ENCODE assay signal across 8 cellular contexts in genomic region chr10:124418726-124419501, GRCh38. TPM values are rescaled to one million over a fixed set of nuclear protein-coding genes. Genes with fewer than 3 reads are reported as not detected.
DNase-seq lines count a peak whose midpoint lies in the region; ATAC-seq and TF ChIP-seq lines count a peak whose summit lies in the region.

Gene OAT, minus strand, starts transcription at chr10:124418923. Its CDS starts 6,752 bp downstream, at chr10:124412171.

- H3K9ac ChIP-seq in iPS-18a (ENCODE audit: low read length) (peak within 1 kb of the TSS; percentile 16), skeletal muscle satellite cell (ENCODE audit: low read depth, low read length) (peak within 1 kb of the TSS; percentile 90)

- H3K36me3 ChIP-seq in ACC112 (ENCODE audit: insufficient read depth, low read length) (no peaks in the 10 kb centered on the region), WERI-Rb-1 (no peaks in the 10 kb centered on the region), breast epithelium (no peaks in the 10 kb centered on the region), iPS-18a (ENCODE audit: control insufficient read depth, low read depth, low read length) (no peaks in the 10 kb centered on the region), skeletal muscle satellite cell (ENCODE audit: insufficient read depth, low read length) (peaks cover 8% of the 10 kb centered on the region)

- intact Hi-C loops in breast epithelium (cut with DNase I; ENCODE audit: low total_unique reads): no loop called here

- H2AFZ ChIP-seq in ACC112 (ENCODE audit: low read length, unreplicated experiment): peak within 1 kb of the TSS; percentile 70

- H3K4me1 ChIP-seq in ACC112 (ENCODE audit: control insufficient read depth, insufficient read depth, low read length, unreplicated experiment) (peaks cover 25% of the 10 kb centered on the region), breast epithelium (peaks cover 0 to 21% of the 10 kb centered on the region in 2 donors), iPS-18a (ENCODE audit: control insufficient read depth, low read depth, low read length) (peaks cover 7% of the 10 kb centered on the region), skeletal muscle satellite cell (ENCODE audit: control insufficient read depth, insufficient read depth, low read length) (peaks cover 30% of the 10 kb centered on the region)

- H3K4me3 ChIP-seq in ACC112 (ENCODE audit: low read depth, low read length) (peak within 1 kb of the TSS; percentile 85), WERI-Rb-1 (ENCODE audit: low read depth, low read length) (peak within 1 kb of the TSS; percentile 79), breast epithelium (peak within 1 kb of the TSS; percentile 85 to 96 (median 91)), iPS-18a (ENCODE audit: low read length) (peak within 1 kb of the TSS; percentile 75), skeletal muscle satellite cell (ENCODE audit: low read length) (peak within 1 kb of the TSS; percentile 85)

- ATAC-seq in GM18870 (IDR thresholded peaks at IDR 0.05; ENCODE audit: unreplicated experiment) (peak; percentile 89), HG03108 (IDR thresholded peaks at IDR 0.05; ENCODE audit: unreplicated experiment) (peak; percentile 98)

- no peaks in the 10 kb centered on the region for H3K9me3 ChIP-seq in WERI-Rb-1 (ENCODE audit: severe bottlenecking)
- no peaks in the 10 kb centered on the region for H3K9me3 ChIP-seq in breast epithelium
- H3K9me3 ChIP-seq in iPS-18a (ENCODE audit: control insufficient read depth, low read depth, low read length): no peaks in the 10 kb centered on the region
- no peaks in the 10 kb centered on the region for H3K9me3 ChIP-seq in skeletal muscle satellite cell (replicated peaks; ENCODE audit: low read length)

- peak within 1 kb of the TSS; percentile 91 for H3K4me2 ChIP-seq in skeletal muscle satellite cell (ENCODE audit: low read length)

- peak; percentile 75 for DNase-seq in NCI-H2196 treated with DMSO at 0.1 percent for 48 hours (lab: John Stamatoyannopoulos, UW; ENCODE audit: unreplicated experiment)
- peak; percentile 98 for DNase-seq in WERI-Rb-1
- DNase-seq in breast epithelium (ENCODE audit: low spot score in 2 of 2): peak; percentile 97

- peaks cover 40% of the 10 kb centered on the region for H3K79me2 ChIP-seq in ACC112 (ENCODE audit: control insufficient read depth, insufficient read depth, low read length, unreplicated experiment)

- peak; percentile 95 for TF ChIP-seq POLR2A in breast epithelium (IDR thresholded peaks at IDR 0.05)

- H3K27ac ChIP-seq in ACC112 (ENCODE audit: low read depth, low read length): peak within 1 kb of the TSS; percentile 57
- peak within 1 kb of the TSS; percentile 68 for H3K27ac ChIP-seq in WERI-Rb-1
- H3K27ac ChIP-seq in breast epithelium: peak within 1 kb of the TSS; percentile 96
- no peak within 1 kb of the TSS for H3K27ac ChIP-seq in iPS-18a (ENCODE audit: low read length)

- peaks cover 14% of the 10 kb centered on the region for H3K27me3 ChIP-seq in ACC112 (ENCODE audit: insufficient read depth, low read length)
- H3K27me3 ChIP-seq in WERI-Rb-1 (ENCODE audit: insufficient read depth, low read depth, severe bottlenecking): no peaks in the 10 kb centered on the region
- H3K27me3 ChIP-seq in breast epithelium: no peaks in the 10 kb centered on the region
- peaks cover 10% of the 10 kb centered on the region for H3K27me3 ChIP-seq in iPS-18a (ENCODE audit: control insufficient read depth, insufficient read depth, low read length)
- peaks cover 25% of the 10 kb centered on the region for H3K27me3 ChIP-seq in skeletal muscle satellite cell (ENCODE audit: control insufficient read depth, insufficient read depth, low read length)

- TF ChIP-seq CTCF in WERI-Rb-1 (IDR thresholded peaks at IDR 0.05; ENCODE audit: low read depth, low read length): peak; percentile 34; the same call in 1 of the 2 replicates
- peak in 1 of 3 donors; percentile 20 for TF ChIP-seq CTCF in breast epithelium (IDR thresholded peaks at IDR 0.05)

RNA-seq across cellular contexts. Expression of gene OAT, which starts in this region (rescaled TPM):
- 100 to 1,000 TPM in 2 of 3 donors, 10 to 100 TPM in 1; 93.3 to 160 (median 115) TPM for total RNA-seq in breast epithelium
- total RNA-seq in skeletal muscle satellite cell (2012; rRNA removed): 179 and 204 TPM in 2 replicates
